1 cellular context compared by ENCODE assay signal in genomic region chr7:32164341-32164996, GRCh38.
TF ChIP-seq lines count a peak whose summit lies in the region.

No MANE protein-coding gene starts in this region.

TF ChIP-seq in GM23338, 12 proteins besides CTCF, POLR2A, EP300 and RAD21 (continued from another document):
- TF ChIP-seq ZNF462 (CRISPR knock-in tag; IDR thresholded peaks at IDR 0.05) (no peak), STAT1 (IDR thresholded peaks at IDR 0.05; ENCODE audit: unreplicated experiment) (no peak), REST (IDR thresholded peaks at IDR 0.05; ENCODE audit: unreplicated experiment) (no peak), NANOG (IDR thresholded peaks at IDR 0.05; ENCODE audit: borderline replicate concordance) (no peak), EZH2 (IDR thresholded peaks at IDR 0.05; ENCODE audit: low read depth, unreplicated experiment) (no peak), EZH2phosphoT487 (IDR thresholded peaks at IDR 0.05; ENCODE audit: unreplicated experiment) (no peak)
